Comparison of ENCODE assay signal across 8 cellular contexts in genomic region chr3:105686324-105686897, GRCh38.
A peak's percentile ranks its signal among the peaks of the same experiment; 100 is the strongest.
DNase-seq lines count a peak whose midpoint lies in the region; ATAC-seq and TF ChIP-seq lines count a peak whose summit lies in the region.

No MANE protein-coding gene starts in this region.

- H3K36me3 ChIP-seq in left ventricle myocardium inferior = peaks cover 35% of the 10 kb centered on the region

- H3K27ac Mint-ChIP-seq in natural killer cell treated with Interleukin-12 subunit alpha and Interleukin-12 subunit beta and Interleukin-15 and Interleukin-18, amount 100 ng/mL, for 72 hours = peak overlapping the region; percentile 79 to 90

- H3K4me1 Mint-ChIP-seq in natural killer cell treated with Interleukin-12 subunit alpha and Interleukin-12 subunit beta and Interleukin-15 and Interleukin-18, amount 100 ng/mL, for 72 hours (ENCODE audit: low read depth in 2 of 2) = peaks cover 2 to 14% of the 10 kb centered on the region in 2 donors

- DNase-seq in left ventricle myocardium inferior = no peak
- no peak for DNase-seq in Right ventricle myocardium superior
- DNase-seq in NCI-H2171 (lab: John Stamatoyannopoulos, UW) = peak; percentile 25
- DNase-seq in dedifferentiated amniotic fluid mesenchymal stem cell (ENCODE audit: extremely low spot score) = peak; percentile 30
- DNase-seq in natural killer cell treated with Interleukin-12 subunit alpha and Interleukin-12 subunit beta and Interleukin-15 and Interleukin-18, amount 100 ng/mL, for 72 hours (ENCODE audit: low spot score) = no peak
- no peak for DNase-seq in stimulated activated CD4-positive, alpha-beta T cell treated with anti-CD3 and anti-CD28 coated beads, Interleukin-12 subunit alpha, Interleukin-12 subunit beta, amount 100 ng/mL, for 4 hours
- DNase-seq in COR-L47 (lab: John Stamatoyannopoulos, UW) = no peak

- no peaks in the 10 kb centered on the region for H3K9me3 ChIP-seq in left ventricle myocardium inferior (replicated peaks)

- intact Hi-C loops in left ventricle myocardium inferior (cut with micrococcal nuclease) (loop anchor here (10.0 kb wide), 1 partner anchor 918 kb away; no protein-coding TSS in a partner anchor), Right ventricle myocardium superior (cut with DNase I) (no loop called here)

- H3K4me3 ChIP-seq in left ventricle myocardium inferior = no peak overlapping the region

- H3K9me3 Mint-ChIP-seq in natural killer cell treated with Interleukin-12 subunit alpha and Interleukin-12 subunit beta and Interleukin-15 and Interleukin-18, amount 100 ng/mL, for 72 hours = no peaks in the 10 kb centered on the region

- H3K4me1 ChIP-seq in left ventricle myocardium inferior = peaks cover 44% of the 10 kb centered on the region

- H3K27ac ChIP-seq in left ventricle myocardium inferior (replicated peaks) = no peak overlapping the region

- peak; percentile 86 for TF ChIP-seq CTCF in left ventricle myocardium inferior (IDR thresholded peaks at IDR 0.05; ENCODE audit: borderline replicate concordance)

- no peak overlapping the region for H3K4me3 Mint-ChIP-seq in natural killer cell treated with Interleukin-12 subunit alpha and Interleukin-12 subunit beta and Interleukin-15 and Interleukin-18, amount 100 ng/mL, for 72 hours

- no peaks in the 10 kb centered on the region for H3K27me3 Mint-ChIP-seq in natural killer cell treated with Interleukin-12 subunit alpha and Interleukin-12 subunit beta and Interleukin-15 and Interleukin-18, amount 100 ng/mL, for 72 hours

- peaks cover 6% of the 10 kb centered on the region for H3K36me3 Mint-ChIP-seq in natural killer cell treated with Interleukin-12 subunit alpha and Interleukin-12 subunit beta and Interleukin-15 and Interleukin-18, amount 100 ng/mL, for 72 hours

- no peaks in the 10 kb centered on the region for H3K27me3 ChIP-seq in left ventricle myocardium inferior (ENCODE audit: low read depth)

- ATAC-seq in Right ventricle myocardium superior (ENCODE audit: poor library complexity) (no peak), GM21515 (IDR thresholded peaks at IDR 0.05; ENCODE audit: unreplicated experiment) (no peak)
- no peak for ATAC-seq in natural killer cell treated with Interleukin-12 subunit alpha and Interleukin-12 subunit beta and Interleukin-15 and Interleukin-18, amount 100 ng/mL, for 72 hours

Comparison
In these comparisons a context has a peak if more than half of its experiments do, and no peak if none do; other contexts are left out.
1. DNase-seq: peak in NCI-H2171 (single experiment) and dedifferentiated amniotic fluid mesenchymal stem cell (single experiment); none in left ventricle myocardium inferior (single experiment), Right ventricle myocardium superior (single experiment), natural killer cell treated with Interleukin-12 subunit alpha and Interleukin-12 subunit beta and Interleukin-15 and Interleukin-18, amount 100 ng/mL, for 72 hours (single experiment), stimulated activated CD4-positive, alpha-beta T cell treated with anti-CD3 and anti-CD28 coated beads, Interleukin-12 subunit alpha, Interleukin-12 subunit beta, amount 100 ng/mL, for 4 hours (single experiment) and COR-L47 (single experiment).